In genomic region chr9:93004561-93004960, GRCh38 we compare ENCODE assay signal across 1 cellular context.
TF ChIP-seq lines count a peak whose summit lies in the region.

No MANE protein-coding gene starts in this region.

TF ChIP-seq in GM23338, 12 proteins besides CTCF, POLR2A, EP300 and RAD21 (continued from another document):
- no peak for TF ChIP-seq EZH2phosphoT487 (IDR thresholded peaks at IDR 0.05; ENCODE audit: unreplicated experiment)
- TF ChIP-seq EZH2 (IDR thresholded peaks at IDR 0.05; ENCODE audit: low read depth, unreplicated experiment) = no peak
